ENCODE assay signal across 1 cellular context in the genomic region with DNA sequence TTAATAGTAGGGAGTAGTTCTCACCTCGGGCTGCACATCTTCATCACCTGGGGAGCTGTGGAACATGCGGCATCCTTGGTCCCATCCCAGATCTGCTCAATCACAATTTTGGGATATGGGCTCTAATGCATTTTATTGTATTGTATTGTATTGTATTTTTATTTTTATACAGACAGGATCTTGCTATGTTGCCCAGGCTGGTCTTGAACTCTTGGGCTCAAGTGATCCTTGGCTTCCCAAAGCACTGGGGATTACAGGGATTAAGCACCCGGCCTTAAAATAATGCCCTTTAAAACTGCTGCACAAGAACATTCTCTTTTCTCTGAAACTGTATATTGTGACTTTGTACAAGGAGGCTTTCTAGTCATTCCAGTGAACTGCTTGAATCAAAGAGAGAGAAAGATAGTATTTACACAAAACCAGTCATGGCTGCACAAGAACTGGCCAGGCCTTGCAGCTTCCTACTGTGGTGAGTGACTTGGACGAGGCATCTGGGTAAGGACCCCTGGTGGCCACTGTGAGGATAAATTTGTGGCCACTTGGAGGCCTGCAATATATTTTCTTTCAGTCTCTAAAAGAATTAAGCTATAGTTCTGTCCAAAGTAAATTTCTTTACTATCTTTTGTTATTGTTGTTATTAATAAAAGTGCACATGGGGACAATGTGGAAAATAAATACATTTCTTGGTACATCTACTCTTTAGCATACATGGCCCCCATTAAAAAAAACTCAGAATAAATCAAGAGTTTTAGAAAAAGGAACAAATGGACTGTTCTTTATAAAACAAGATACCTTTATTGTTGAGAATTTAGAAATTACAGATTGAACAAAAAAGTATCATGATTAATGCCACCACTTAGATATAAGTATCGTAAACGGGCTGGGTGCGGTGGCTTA.
A peak's percentile ranks its signal among the peaks of the same experiment; 100 is the strongest.
TF ChIP-seq lines count a peak whose summit lies in the region.

No MANE protein-coding gene starts in this region.

TF ChIP-seq in H1, 55 proteins besides CTCF, POLR2A, EP300 and RAD21:
- TF ChIP-seq CBX5 (IDR thresholded peaks at IDR 0.05; ENCODE audit: low read depth, low read length) (no peak), BCL11A (IDR thresholded peaks at IDR 0.05; ENCODE audit: low read depth in 2 of 2, low read length in 2 of 2) (no peak), GABPA (IDR thresholded peaks at IDR 0.05; ENCODE audit: borderline replicate concordance, insufficient read depth, low read length) (no peak), SIRT6 (IDR thresholded peaks at IDR 0.05; ENCODE audit: low read length) (no peak), JUN (IDR thresholded peaks at IDR 0.05; ENCODE audit: low read depth, low read length) (no peak), YY1 (IDR thresholded peaks at IDR 0.05; ENCODE audit: low read depth, low read length) (0 out of 2 replicates have a peak, but pooled peaks have one; percentile 58), CTBP2 (IDR thresholded peaks at IDR 0.05; ENCODE audit: borderline replicate concordance, insufficient read depth, insufficient read length, low read length) (no peak), CHD2 (IDR thresholded peaks at IDR 0.05; ENCODE audit: low read length) (no peak), SP2 (IDR thresholded peaks at IDR 0.05; ENCODE audit: low read length) (no peak), SUZ12 (IDR thresholded peaks at IDR 0.05; ENCODE audit: low read length) (no peak), CREB1 (IDR thresholded peaks at IDR 0.05) (no peak), JUND (IDR thresholded peaks at IDR 0.05; ENCODE audit: low read length) (0 out of 2 replicates have a peak, but pooled peaks have one; percentile 20), KDM1A (IDR thresholded peaks at IDR 0.05; ENCODE audit: borderline replicate concordance, low read length) (0 out of 2 replicates have a peak, but pooled peaks have one; percentile 40), TEAD4 (IDR thresholded peaks at IDR 0.05; ENCODE audit: low read depth, low read length) (no peak)
